Comparison of ENCODE assay signal across 14 cellular contexts in genomic region chr17:72978593-72979218, GRCh38.
DNase-seq lines count a peak whose midpoint lies in the region; ATAC-seq and TF ChIP-seq lines count a peak whose summit lies in the region.
"Had no signal": no experiment of that assay in that cellular context is flagged by ENCODE, and none has a peak within 500 bp of the region (broad histone marks: within the 10 kb centered on the region; RNA-seq: fewer than 3 reads in every experiment).

No MANE protein-coding gene starts in this region.

- no TSS peak for BruUV-seq in Panc1 (replicated peaks; lab: Mats Ljungman, UMichigan)

- no peak overlapping the region for H3K27ac Mint-ChIP-seq in glutamatergic neuron (ENCODE audit: unreplicated experiment)
- H3K27ac Mint-ChIP-seq: activated naive CD4-positive, alpha-beta T cell treated with anti-CD3 and anti-CD28 coated beads, Interleukin-2, amount 50 U/mL, for 24 hours; B cell had no signal

- ATAC-seq in Panc1 (no peak), upper lobe of right lung (no peak), GM21576 (IDR thresholded peaks at IDR 0.05; ENCODE audit: unreplicated experiment) (no peak)

- H3K36me3 ChIP-seq in Panc1 (ENCODE audit: control insufficient read depth, insufficient read depth, low read length): no peaks in the 10 kb centered on the region
- no peaks in the 10 kb centered on the region for H3K36me3 ChIP-seq in upper lobe of right lung
- H3K36me3 ChIP-seq: breast epithelium, right lobe of liver had no signal

- POLR2A ChIA-PET in Panc1 (lab: Charles Lee): interaction anchor here (0.5 kb wide), 1 partner anchor 27 kb away, joined by 3 read pairs; no protein-coding TSS in a partner anchor

- peaks cover 29% of the 10 kb centered on the region for H3K4me1 ChIP-seq in Panc1 (ENCODE audit: control insufficient read depth, insufficient read depth, low read length)
- peaks cover 14% of the 10 kb centered on the region for H3K4me1 ChIP-seq in upper lobe of right lung

- peaks cover 6% of the 10 kb centered on the region for H3K27me3 Mint-ChIP-seq in glutamatergic neuron (ENCODE audit: unreplicated experiment)
- H3K27me3 Mint-ChIP-seq: activated naive CD4-positive, alpha-beta T cell treated with anti-CD3 and anti-CD28 coated beads, Interleukin-2, amount 50 U/mL, for 24 hours; B cell had no signal

- H3K4me1 Mint-ChIP-seq in glutamatergic neuron (ENCODE audit: low read depth, unreplicated experiment): peaks cover 28% of the 10 kb centered on the region

- H3K4me3 ChIP-seq in Panc1 (ENCODE audit: low read depth in 2 of 2, low read length in 2 of 2) (no peak overlapping the region), upper lobe of right lung (no peak overlapping the region)
- H3K4me3 ChIP-seq: breast epithelium, right lobe of liver had no signal

- no peaks in the 10 kb centered on the region for H3K36me3 Mint-ChIP-seq in glutamatergic neuron (ENCODE audit: unreplicated experiment)

- TF ChIP-seq CTCF in Panc1 (IDR thresholded peaks at IDR 0.05): no peak
- TF ChIP-seq CTCF in glutamatergic neuron (IDR thresholded peaks at IDR 0.05; ENCODE audit: partially characterized antibody, unreplicated experiment): no peak
- TF ChIP-seq CTCF in upper lobe of right lung (IDR thresholded peaks at IDR 0.05): no peak

- H3K9me3 ChIP-seq in Panc1 (ENCODE audit: control insufficient read depth, insufficient read depth, low read depth, low read length): no peaks in the 10 kb centered on the region
- H3K9me3 ChIP-seq in upper lobe of right lung: no peaks in the 10 kb centered on the region
- H3K9me3 ChIP-seq: breast epithelium, right lobe of liver had no signal

- intact Hi-C loops in Panc1 (cut with micrococcal nuclease; ENCODE audit: unreplicated experiment): no loop called here
- intact Hi-C loops in upper lobe of right lung (cut with DNase I): no loop called here

- H3K27ac ChIP-seq in Panc1 (ENCODE audit: low read length): peak overlapping the region; percentile 83
- no peak overlapping the region for H3K27ac ChIP-seq in upper lobe of right lung

- CTCF ChIA-PET in Panc1 (lab: Charles Lee): no interaction called here

- in situ Hi-C loops in Panc1 (cut with HindIII; ENCODE audit: low pct_unique_long_range_greater_than_20kb, low sequenced_read_pairs): loop anchor here (10.0 kb wide), 1 partner anchor 306 kb away; no protein-coding TSS in a partner anchor

- DNase-seq in SHP77 (lab: John Stamatoyannopoulos, UW) (peak; percentile 27 to 34), SHP77 treated with DMSO at 0.1 percent for 48 hours (lab: John Stamatoyannopoulos, UW) (no peak), Panc1 (ENCODE audit: low read depth, low spot score) (no peak), glutamatergic neuron (no peak), HCEC 1CT (no peak), upper lobe of right lung (no peak)
- DNase-seq: activated T-cell treated with anti-CD3 and anti-CD28 coated beads, Interleukin-2, amount 50 U/mL, for 1 hour; DMS79 treated with DMSO at 0.1 percent for 48 hours; right lobe of liver; stimulated activated CD4-positive, alpha-beta T cell treated with anti-CD3 and anti-CD28 coated beads, Interleukin-1b, Interleukin-23, amount 100 ng/mL, for 48 hours had no signal

- H3K4me3 Mint-ChIP-seq in glutamatergic neuron (ENCODE audit: unreplicated experiment): peak overlapping the region; percentile 33
- H3K4me3 Mint-ChIP-seq: activated naive CD4-positive, alpha-beta T cell treated with anti-CD3 and anti-CD28 coated beads, Interleukin-2, amount 50 U/mL, for 24 hours; B cell had no signal

- peaks cover 3% of the 10 kb centered on the region for H3K9me3 Mint-ChIP-seq in glutamatergic neuron (ENCODE audit: unreplicated experiment)
- H3K9me3 Mint-ChIP-seq: activated naive CD4-positive, alpha-beta T cell treated with anti-CD3 and anti-CD28 coated beads, Interleukin-2, amount 50 U/mL, for 24 hours had no signal

- H3K27me3 ChIP-seq in Panc1 (ENCODE audit: control insufficient read depth, insufficient read depth, low read length): no peaks in the 10 kb centered on the region
- H3K27me3 ChIP-seq in upper lobe of right lung: no peaks in the 10 kb centered on the region
- H3K27me3 ChIP-seq: breast epithelium, right lobe of liver had no signal

Comparison
In these comparisons a context has a peak if more than half of its experiments do, and no peak if none do; other contexts are left out.
1. DNase-seq: peak in SHP77 (2 of 2); none in SHP77 treated with DMSO at 0.1 percent for 48 hours (single experiment), Panc1 (single experiment), glutamatergic neuron (single experiment), HCEC 1CT (single experiment) and upper lobe of right lung (single experiment).